Comparison of ENCODE assay signal across 19 cellular contexts in genomic region chr20:710762-711120, GRCh38. TPM values are rescaled to one million over a fixed set of nuclear protein-coding genes. Genes with fewer than 3 reads are reported as not detected.
DNase-seq lines count a peak whose midpoint lies in the region; ATAC-seq and TF ChIP-seq lines count a peak whose summit lies in the region.
"Had no signal": no experiment of that assay in that cellular context is flagged by ENCODE, and none has a peak within 500 bp of the region (broad histone marks: within the 10 kb centered on the region; RNA-seq: fewer than 3 reads in every experiment).

No MANE protein-coding gene starts in this region.

- no peak overlapping the region for H3K4me3 ChIP-seq in endodermal cell (ENCODE audit: low read length)

- H3K4me1 ChIP-seq in endodermal cell (ENCODE audit: control insufficient read depth, insufficient read depth, low read length) = no peaks in the 10 kb centered on the region

- peaks cover 9% of the 10 kb centered on the region for H3K4me1 Mint-ChIP-seq in endodermal cell
- H3K4me1 Mint-ChIP-seq in nephron progenitor cell = peaks cover 25% of the 10 kb centered on the region
- H3K4me1 Mint-ChIP-seq in type B pancreatic cell (ENCODE audit: unreplicated experiment) = peaks cover 6% of the 10 kb centered on the region

- no peaks in the 10 kb centered on the region for H3K36me3 ChIP-seq in endodermal cell (ENCODE audit: control insufficient read depth, insufficient read depth, low read length)

- DNase-seq in NCI-H2171 treated with DMSO at 0.1 percent for 48 hours (lab: John Stamatoyannopoulos, UW) (peak; percentile 22), NCI-H2171 (lab: John Stamatoyannopoulos, UW) (no peak), endodermal cell (no peak), nephron progenitor cell (no peak), type B pancreatic cell (ENCODE audit: extremely low spot score, unreplicated experiment) (no peak), DMS53 treated with DMSO at 0.1 percent for 48 hours (lab: John Stamatoyannopoulos, UW; ENCODE audit: unreplicated experiment) (no peak), NK-92 (lab: John Stamatoyannopoulos, UW; ENCODE audit: unreplicated experiment) (no peak)
- DNase-seq: AML-193, KG1, MV-4-11, NCI-H226, PC-3, RPMI8226, SIG-M5 had no signal

- no peak for ATAC-seq in GM19035 (IDR thresholded peaks at IDR 0.05; ENCODE audit: unreplicated experiment)
- ATAC-seq: PC-3 had no signal

- peaks cover 22% of the 10 kb centered on the region for H3K9me3 ChIP-seq in endodermal cell (ENCODE audit: control insufficient read depth, low read length)

- peaks cover 4% of the 10 kb centered on the region for H3K36me3 Mint-ChIP-seq in endodermal cell (ENCODE audit: low read depth)
- H3K36me3 Mint-ChIP-seq in nephron progenitor cell (ENCODE audit: low read depth) = peaks cover 6% of the 10 kb centered on the region
- no peaks in the 10 kb centered on the region for H3K36me3 Mint-ChIP-seq in type B pancreatic cell

- no peaks in the 10 kb centered on the region for H3K27me3 ChIP-seq in endodermal cell (ENCODE audit: control insufficient read depth, insufficient read depth, low read length, poor library complexity, severe bottlenecking)

- H3K27me3 Mint-ChIP-seq in endodermal cell (ENCODE audit: insufficient read depth) (peaks cover 18% of the 10 kb centered on the region), nephron progenitor cell (ENCODE audit: low read depth, poor library complexity) (peaks cover 54% of the 10 kb centered on the region), type B pancreatic cell (peaks cover 41% of the 10 kb centered on the region)

- H3K9me3 Mint-ChIP-seq in endodermal cell (peaks cover 22% of the 10 kb centered on the region), nephron progenitor cell (peaks cover 23% of the 10 kb centered on the region), type B pancreatic cell (peaks cover 5% of the 10 kb centered on the region)

- WGBS in endodermal cell (ENCODE audit: insufficient coverage in 1 of 2, insufficient read length in 1 of 2), 2 experiments = 92 to 93% methylated on average over 8 to 11 of the region's 11 CpGs

- H3K27ac Mint-ChIP-seq in endodermal cell (no peak overlapping the region), nephron progenitor cell (peak overlapping the region; percentile 7), type B pancreatic cell (no peak overlapping the region)

- H3K27ac ChIP-seq in endodermal cell (ENCODE audit: low read depth, low read length) = peak overlapping the region; percentile 49
- H3K27ac ChIP-seq: 22Rv1, C4-2B had no signal

- no peak overlapping the region for H3K4me3 Mint-ChIP-seq in endodermal cell
- H3K4me3 Mint-ChIP-seq in nephron progenitor cell = peak overlapping the region; percentile 62
- peak overlapping the region; percentile 55 for H3K4me3 Mint-ChIP-seq in type B pancreatic cell

- TF ChIP-seq CTCF in endodermal cell (conservative IDR thresholded peaks at IDR 0.05) = no peak
- TF ChIP-seq CTCF in nephron progenitor cell (IDR thresholded peaks at IDR 0.05) = no peak
- no peak for TF ChIP-seq CTCF in type B pancreatic cell (conservative IDR thresholded peaks at IDR 0.05)

- no peak overlapping the region for H3K9ac ChIP-seq in endodermal cell (ENCODE audit: extremely low read depth, low read length, poor library complexity, severe bottlenecking)

RNA-seq across cellular contexts. Expression of gene SCRT2, which starts 35.1 kb away (rescaled TPM):
- total RNA-seq in endodermal cell = not detected
- polyA plus RNA-seq in endodermal cell (2013, experiment 1 of 2) = 10.8 TPM
- polyA plus RNA-seq in endodermal cell (2013, experiment 2 of 2) = 9.9 TPM
- 0.36 TPM in 1 of 2 replicates, not detected in the other for total RNA-seq in type B pancreatic cell (ENCODE audit: low replicate concordance)
- total RNA-seq: G401, HT-29, PC-3 had no signal

RNA-seq across cellular contexts. Expression of gene SLC52A3, which starts 57.6 kb away (rescaled TPM):
- 1 to 10 TPM; 3.1 to 5.7 TPM for total RNA-seq in endodermal cell
- 2.1 TPM for polyA plus RNA-seq in endodermal cell (2013, experiment 1 of 2)
- 0.95 TPM for polyA plus RNA-seq in endodermal cell (2013, experiment 2 of 2)
- 1.3 and 2.1 TPM in 2 replicates for total RNA-seq in type B pancreatic cell (ENCODE audit: low replicate concordance)
- total RNA-seq: G401 had no signal

RNA-seq across cellular contexts. Expression of gene SRXN1, which starts 57.7 kb away (rescaled TPM):
- total RNA-seq in endodermal cell = 10 to 100 TPM in 1 of 2 donors, 1 to 10 TPM in 1; 9.7 to 19.3 TPM
- polyA plus RNA-seq in endodermal cell (2013, experiment 1 of 2) = 15.8 TPM
- polyA plus RNA-seq in endodermal cell (2013, experiment 2 of 2) = 13.7 TPM
- total RNA-seq in type B pancreatic cell (ENCODE audit: low replicate concordance) = 16.3 and 25.4 TPM in 2 replicates
